16 cellular contexts compared by ENCODE assay signal in genomic region chr22:39631381-39631780, GRCh38.
DNase-seq lines count a peak whose midpoint lies in the region; ATAC-seq, FAIRE-seq and TF ChIP-seq lines count a peak whose summit lies in the region.
"Had no signal": no experiment of that assay in that cellular context is flagged by ENCODE, and none has a peak within 500 bp of the region (broad histone marks: within the 10 kb centered on the region; RNA-seq: fewer than 3 reads in every experiment).

No MANE protein-coding gene starts in this region.

- no peak overlapping the region for H4K5ac ChIP-seq in H1 (ENCODE audit: insufficient read length, low read depth, low read length)

- H3K27ac ChIP-seq in H1 (ENCODE audit: low read depth, low read length) (no peak overlapping the region), gastrocnemius medialis (no peak overlapping the region)

- H4K8ac ChIP-seq in H1 (ENCODE audit: extremely low read depth, insufficient read depth, low read length): no peak overlapping the region

- H3K4me2 ChIP-seq in H1 (ENCODE audit: insufficient read depth in 1 of 2, low read depth in 2 of 2, low read length in 2 of 2): no peak overlapping the region
- H3K4me2 ChIP-seq: GM23338 had no signal

- no peak overlapping the region for H2AK5ac ChIP-seq in H1 (ENCODE audit: low read depth, low read length)

- H3K4me3 Mint-ChIP-seq in activated naive CD4-positive, alpha-beta T cell treated with anti-CD3 and anti-CD28 coated beads, Interleukin-2, amount 10 ng/mL, durations not matched to agents 7 days and 5 days: no peak overlapping the region
- no peak overlapping the region for H3K4me3 Mint-ChIP-seq in T-helper 2 cell treated with Interferon-gamma antibody and Interleukin-4, amounts not matched to agents 5 μg/mL and 100 μg/mL, for 36 hours
- H3K4me3 Mint-ChIP-seq in stimulated activated memory B cell treated with anti-CD40 and anti-IgM and Interleukin-4, amounts not matched to agents 10 μg/mL and 1 μg/mL and 100 μg/mL, for 72 hours: no peak overlapping the region
- H3K4me3 Mint-ChIP-seq: B cell; CD4-positive, alpha-beta T cell; GM23338; H9 had no signal

- CTCF ChIA-PET in activated naive CD4-positive, alpha-beta T cell treated with anti-CD3 and anti-CD28 coated beads, Interleukin-2, amount 10 ng/mL, durations not matched to agents 7 days and 5 days (lab: Charles Lee): no interaction called here
- CTCF ChIA-PET in H1 (lab: Charles Lee; ENCODE audit: partially characterized antibody): interaction anchor here (0.9 to 1.9 kb wide), 8 partner anchors 9 to 96 kb away, joined by 3 to 7 read pairs (median 4); no protein-coding TSS in a partner anchor

- H3K9me3 ChIP-seq in H1 (ENCODE audit: insufficient read depth in 2 of 2, low read depth in 1 of 2, low read length in 1 of 2) (no peaks in the 10 kb centered on the region), gastrocnemius medialis (no peaks in the 10 kb centered on the region)

- TF ChIP-seq POLR2A in H1 (IDR thresholded peaks at IDR 0.05; ENCODE audit: control extremely low read depth in 1 of 2, low read depth in 2 of 2, low read length in 2 of 2): no peak
- TF ChIP-seq POLR2A in gastrocnemius medialis (IDR thresholded peaks at IDR 0.05): no peak

- POLR2A ChIA-PET in H1 (lab: Charles Lee; ENCODE audit: partially characterized antibody): interaction anchor here (0.7 to 0.8 kb wide), 2 partner anchors 9 to 57 kb away, joined by 3 read pairs; no protein-coding TSS in a partner anchor

- H3K79me2 ChIP-seq in H1 (ENCODE audit: control insufficient read depth in 1 of 2, insufficient read depth in 2 of 2, low read length in 2 of 2): no peaks in the 10 kb centered on the region

- H3K4me1 Mint-ChIP-seq in activated naive CD4-positive, alpha-beta T cell treated with anti-CD3 and anti-CD28 coated beads, Interleukin-2, amount 10 ng/mL, durations not matched to agents 7 days and 5 days: peaks cover 14% of the 10 kb centered on the region
- H3K4me1 Mint-ChIP-seq in T-helper 2 cell treated with Interferon-gamma antibody and Interleukin-4, amounts not matched to agents 5 μg/mL and 100 μg/mL, for 36 hours (ENCODE audit: low read depth): peaks cover 8% of the 10 kb centered on the region
- H3K4me1 Mint-ChIP-seq in stimulated activated memory B cell treated with anti-CD40 and anti-IgM and Interleukin-4, amounts not matched to agents 10 μg/mL and 1 μg/mL and 100 μg/mL, for 72 hours: peaks cover 6% of the 10 kb centered on the region
- H3K4me1 Mint-ChIP-seq: B cell had no signal

- DNase-seq in activated naive CD4-positive, alpha-beta T cell treated with anti-CD3 and anti-CD28 coated beads, Interleukin-2, amount 10 ng/mL, durations not matched to agents 7 days and 5 days: no peak
- no peak for DNase-seq in activated naive CD4-positive, alpha-beta T cell (lab: John Stamatoyannopoulos, UW)
- no peak for DNase-seq in T-helper 2 cell treated with Interferon-gamma antibody and Interleukin-4, amounts not matched to agents 5 μg/mL and 100 μg/mL, for 36 hours (ENCODE audit: low spot score)
- no peak for DNase-seq in H1 (ENCODE audit: low read depth in 1 of 2, low spot score in 2 of 2)
- no peak for DNase-seq in cortex of kidney (lab: John Stamatoyannopoulos, UW)
- DNase-seq in gastrocnemius medialis: no peak
- DNase-seq: C1 segment of cervical spinal cord; CD4-positive, alpha-beta T cell; DMS79; H9; IMR-90 had no signal

- no peak for ATAC-seq in gastrocnemius medialis
- ATAC-seq in stimulated activated memory B cell treated with anti-CD40 and anti-IgM and Interleukin-4, amounts not matched to agents 10 μg/mL and 1 μg/mL and 100 μg/mL, for 72 hours: no peak
- ATAC-seq: GM12878 had no signal

- H3K9me3 Mint-ChIP-seq in activated naive CD4-positive, alpha-beta T cell treated with anti-CD3 and anti-CD28 coated beads, Interleukin-2, amount 10 ng/mL, durations not matched to agents 7 days and 5 days: no peaks in the 10 kb centered on the region
- no peaks in the 10 kb centered on the region for H3K9me3 Mint-ChIP-seq in T-helper 2 cell treated with Interferon-gamma antibody and Interleukin-4, amounts not matched to agents 5 μg/mL and 100 μg/mL, for 36 hours
- no peaks in the 10 kb centered on the region for H3K9me3 Mint-ChIP-seq in stimulated activated memory B cell treated with anti-CD40 and anti-IgM and Interleukin-4, amounts not matched to agents 10 μg/mL and 1 μg/mL and 100 μg/mL, for 72 hours
- H3K9me3 Mint-ChIP-seq: CD4-positive, alpha-beta T cell; GM23338; H9 had no signal

- intact Hi-C loops in gastrocnemius medialis (cut with DNase I; ENCODE audit: low total_unique reads): no loop called here

- H3K27ac Mint-ChIP-seq in activated naive CD4-positive, alpha-beta T cell treated with anti-CD3 and anti-CD28 coated beads, Interleukin-2, amount 10 ng/mL, durations not matched to agents 7 days and 5 days: peak overlapping the region; percentile 21
- H3K27ac Mint-ChIP-seq in T-helper 2 cell treated with Interferon-gamma antibody and Interleukin-4, amounts not matched to agents 5 μg/mL and 100 μg/mL, for 36 hours: peak overlapping the region; percentile 17
- H3K27ac Mint-ChIP-seq in stimulated activated memory B cell treated with anti-CD40 and anti-IgM and Interleukin-4, amounts not matched to agents 10 μg/mL and 1 μg/mL and 100 μg/mL, for 72 hours: no peak overlapping the region
- H3K27ac Mint-ChIP-seq: B cell; CD4-positive, alpha-beta T cell; GM23338; H9 had no signal

- H2BK15ac ChIP-seq in H1 (ENCODE audit: low read length): no peak overlapping the region

- H4K91ac ChIP-seq in H1 (replicated peaks; ENCODE audit: insufficient read length, low read length): no peak overlapping the region

- TF ChIP-seq EP300 in H1 (IDR thresholded peaks at IDR 0.05; ENCODE audit: borderline replicate concordance in 1 of 2, low read depth in 2 of 2, low read length in 2 of 2): no peak

- H2BK5ac ChIP-seq in H1 (ENCODE audit: low read depth, low read length): no peak overlapping the region

- TF ChIP-seq CTCF in H1 (IDR thresholded peaks at IDR 0.05; ENCODE audit: control extremely low read depth in 1 of 3, insufficient read depth in 1 of 3, low read depth in 1 of 3, low read length in 3 of 3) (no peak), gastrocnemius medialis (IDR thresholded peaks at IDR 0.05 in 4 of 5, conservative IDR thresholded peaks at IDR 0.05 in 1 of 5) (no peak)

- no peaks in the 10 kb centered on the region for H3K36me3 Mint-ChIP-seq in activated naive CD4-positive, alpha-beta T cell treated with anti-CD3 and anti-CD28 coated beads, Interleukin-2, amount 10 ng/mL, durations not matched to agents 7 days and 5 days
- H3K36me3 Mint-ChIP-seq in T-helper 2 cell treated with Interferon-gamma antibody and Interleukin-4, amounts not matched to agents 5 μg/mL and 100 μg/mL, for 36 hours (ENCODE audit: low read depth): no peaks in the 10 kb centered on the region
- no peaks in the 10 kb centered on the region for H3K36me3 Mint-ChIP-seq in stimulated activated memory B cell treated with anti-CD40 and anti-IgM and Interleukin-4, amounts not matched to agents 10 μg/mL and 1 μg/mL and 100 μg/mL, for 72 hours

- 0 out of 2 replicates have a peak overlapping the region, but pooled peaks have one; percentile 66 for H2BK20ac ChIP-seq in H1 (ENCODE audit: low read length)

- 0 out of 2 replicates have a peak overlapping the region, but pooled peaks have one; percentile 62 for H2AFZ ChIP-seq in H1 (ENCODE audit: low read length)

- H3K4me3 ChIP-seq in H1 (ENCODE audit: extremely low read depth in 1 of 4, insufficient read depth in 2 of 4, low read depth in 3 of 4, low read length in 4 of 4) (no peak overlapping the region), gastrocnemius medialis (no peak overlapping the region)
- H3K4me3 ChIP-seq: GM12878, GM23338 had no signal

- H4K20me1 ChIP-seq in H1 (replicated peaks in 1 of 2; ENCODE audit: control insufficient read depth in 1 of 2, insufficient read depth in 2 of 2, low read length in 2 of 2): peaks cover 0 to 3% of the 10 kb centered on the region in 2 experiments

- no peak overlapping the region; the same call in none of the 2 replicates for H3K18ac ChIP-seq in H1 (ENCODE audit: extremely low read depth, low read length)

- H3K9ac ChIP-seq in H1 (replicated peaks in 1 of 4; ENCODE audit: extremely low read depth in 1 of 4, low read depth in 3 of 4, low read length in 3 of 4): no peak overlapping the region

- no peak for TF ChIP-seq RAD21 in H1 (IDR thresholded peaks at IDR 0.05 in 1 of 2, conservative IDR thresholded peaks at IDR 0.05 in 1 of 2; ENCODE audit: low read depth in 2 of 2, low read length in 2 of 2)

- H2BK120ac ChIP-seq in H1 (replicated peaks; ENCODE audit: low read depth, low read length): no peak overlapping the region

- no peaks in the 10 kb centered on the region for H3K27me3 ChIP-seq in H1 (replicated peaks in 1 of 4; ENCODE audit: control insufficient read depth in 3 of 4, extremely low read depth in 1 of 4, insufficient read depth in 3 of 4, low read length in 3 of 4)
- H3K27me3 ChIP-seq in gastrocnemius medialis: peaks cover 6 to 11% (median 8%) of the 10 kb centered on the region in 3 donors

- no peak overlapping the region; the same call in 1 of the 2 replicates for H2BK12ac ChIP-seq in H1 (ENCODE audit: low read depth, low read length)

- H3K4me1 ChIP-seq in H1 (replicated peaks in 1 of 4; ENCODE audit: control insufficient read depth in 3 of 4, insufficient read depth in 4 of 4, low read length in 3 of 4) (peaks cover 0 to 20% (median 3%) of the 10 kb centered on the region in 4 experiments; a peak in 5 of 7 replicates), gastrocnemius medialis (no peaks in the 10 kb centered on the region)

- no peak overlapping the region for H3K56ac ChIP-seq in H1 (replicated peaks; ENCODE audit: insufficient read length, low read depth, low read length)

- FAIRE-seq in H1 (lab: Jason Lieb, UNC): no peak
- FAIRE-seq: GM12878, GM18507 had no signal

- in situ Hi-C loops in gastrocnemius medialis (cut with MboI; ENCODE audit: low sequenced_read_pairs in 4 of 4): no loop called here

- no peaks in the 10 kb centered on the region for H3K79me1 ChIP-seq in H1 (ENCODE audit: low read depth, low read length)

- no peak overlapping the region for H3K4ac ChIP-seq in H1 (replicated peaks; ENCODE audit: insufficient read length, low read depth, low read length)

- H3K14ac ChIP-seq in H1 (ENCODE audit: insufficient read length): no peak overlapping the region

- H3K23me2 ChIP-seq in H1 (ENCODE audit: low read depth, low read length): no peaks in the 10 kb centered on the region; the same call in 1 of the 2 replicates

- 80% methylated on average over 4 of the region's 4 CpGs; no CpG with 5 or more reads in 1 of the 2 experiments for WGBS in H1 (ENCODE audit: extremely low coverage in 1 of 2, insufficient coverage in 1 of 2, insufficient read length in 1 of 2, insufficient replicate concordance in 2 of 2, low coverage in 1 of 2, low lambda C conversion rate in 2 of 2, missing lambda C conversion rate in 1 of 2), 2 experiments

- H3K36me3 ChIP-seq in H1 (ENCODE audit: control insufficient read depth in 2 of 4, insufficient read depth in 4 of 4, low read length in 3 of 4) (no peaks in the 10 kb centered on the region), gastrocnemius medialis (no peaks in the 10 kb centered on the region)

- H3K23ac ChIP-seq in H1 (ENCODE audit: insufficient read length): no peak overlapping the region

- H3K27me3 Mint-ChIP-seq in activated naive CD4-positive, alpha-beta T cell treated with anti-CD3 and anti-CD28 coated beads, Interleukin-2, amount 10 ng/mL, durations not matched to agents 7 days and 5 days: peaks cover 31% of the 10 kb centered on the region
- H3K27me3 Mint-ChIP-seq in T-helper 2 cell treated with Interferon-gamma antibody and Interleukin-4, amounts not matched to agents 5 μg/mL and 100 μg/mL, for 36 hours (ENCODE audit: low read depth): no peaks in the 10 kb centered on the region
- H3K27me3 Mint-ChIP-seq in stimulated activated memory B cell treated with anti-CD40 and anti-IgM and Interleukin-4, amounts not matched to agents 10 μg/mL and 1 μg/mL and 100 μg/mL, for 72 hours: peaks cover 67% of the 10 kb centered on the region
